ENCODE assay signal across 13 cellular contexts in the genomic region with DNA sequence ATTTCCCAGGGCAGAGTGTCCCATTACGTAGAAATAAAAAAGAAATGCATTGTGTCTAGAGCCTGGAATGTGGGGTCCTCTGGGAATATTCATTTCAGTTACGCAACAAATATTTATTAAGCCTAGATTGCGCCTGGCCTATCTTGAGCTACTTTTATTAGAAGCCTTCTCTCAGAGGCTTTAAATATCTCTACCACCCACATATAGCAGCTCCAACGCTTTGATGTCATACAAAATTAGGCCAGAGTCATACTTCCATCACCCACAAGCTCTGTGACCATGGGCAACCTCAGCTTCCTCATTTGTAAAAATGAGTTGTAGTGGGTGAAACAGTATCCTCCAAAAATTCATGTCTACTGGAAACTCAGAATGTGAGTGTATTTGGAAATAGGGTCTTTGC. TPM values are rescaled to one million over a fixed set of nuclear protein-coding genes. Genes with fewer than 3 reads are reported as not detected.
DNase-seq lines count a peak whose midpoint lies in the region; ATAC-seq and TF ChIP-seq lines count a peak whose summit lies in the region.
"Had no signal": no experiment of that assay in that cellular context is flagged by ENCODE, and none has a peak within 500 bp of the region (broad histone marks: within the 10 kb centered on the region; RNA-seq: fewer than 3 reads in every experiment).

No MANE protein-coding gene starts in this region.

- H3K9me3 ChIP-seq in left ventricle myocardium inferior (replicated peaks) (peaks cover 4% of the 10 kb centered on the region), ascending aorta (no peaks in the 10 kb centered on the region), aorta (ENCODE audit: control insufficient read depth, low read length) (no peaks in the 10 kb centered on the region), MG63 (no peaks in the 10 kb centered on the region)

- no peaks in the 10 kb centered on the region for H3K27me3 Mint-ChIP-seq in IgD-negative memory B cell

- ATAC-seq in left ventricle myocardium superior, result peak; percentile 33
- peak; percentile 53 for ATAC-seq in aorta (ENCODE audit: low FRiP score)
- ATAC-seq: GM23338 had no signal

- peaks cover 36 to 46% (median 37%) of the 10 kb centered on the region in 3 donors for H3K4me1 Mint-ChIP-seq in IgD-negative memory B cell

- 10 to 18% methylated on average over 4 of the region's 4 CpGs for WGBS in aorta, 2 donors

- H3K27ac ChIP-seq in left ventricle myocardium inferior (replicated peaks) (no peak overlapping the region), ascending aorta (peak overlapping the region; percentile 20 to 60), aorta (ENCODE audit: low read depth in 1 of 2, low read length in 2 of 2) (peak overlapping the region in 1 of 2 donors; percentile 37)
- H3K27ac ChIP-seq: VCaP had no signal

- no peak for TF ChIP-seq CTCF in left ventricle myocardium inferior (IDR thresholded peaks at IDR 0.05; ENCODE audit: borderline replicate concordance)
- no peak for TF ChIP-seq CTCF in ascending aorta (IDR thresholded peaks at IDR 0.05)

- H3K4me3 Mint-ChIP-seq in IgD-negative memory B cell, result peak overlapping the region in 1 of 4 donors; percentile 26
- H3K4me3 Mint-ChIP-seq: GM23338 had no signal

- H3K9me3 Mint-ChIP-seq in IgD-negative memory B cell, result peaks cover 0 to 7% (median 2%) of the 10 kb centered on the region in 3 donors

- H3K36me3 Mint-ChIP-seq in IgD-negative memory B cell, result peaks cover 2% of the 10 kb centered on the region

- peaks cover 23% of the 10 kb centered on the region for H3K27me3 ChIP-seq in left ventricle myocardium inferior (ENCODE audit: low read depth)
- H3K27me3 ChIP-seq in ascending aorta, result no peaks in the 10 kb centered on the region
- no peaks in the 10 kb centered on the region for H3K27me3 ChIP-seq in aorta (ENCODE audit: control insufficient read depth in 1 of 2, insufficient read depth in 2 of 2, low read length in 1 of 2)
- no peaks in the 10 kb centered on the region for H3K27me3 ChIP-seq in MG63

- H3K4me3 ChIP-seq in left ventricle myocardium inferior (no peak overlapping the region), ascending aorta (no peak overlapping the region), aorta (ENCODE audit: low read length in 2 of 2) (no peak overlapping the region), MG63 (no peak overlapping the region)
- H3K4me3 ChIP-seq: GM23338 had no signal

- H3K27ac Mint-ChIP-seq in IgD-negative memory B cell, result peak overlapping the region in 2 of 3 donors; percentile 36 to 73
- H3K27ac Mint-ChIP-seq: GM23338 had no signal

- H3K4me1 ChIP-seq in left ventricle myocardium inferior (no peaks in the 10 kb centered on the region), ascending aorta (peaks cover 0 to 8% of the 10 kb centered on the region in 2 donors), aorta (ENCODE audit: control insufficient read depth in 1 of 2, insufficient read depth in 2 of 2, low read length in 2 of 2) (no peaks in the 10 kb centered on the region)

- H3K36me3 ChIP-seq in left ventricle myocardium inferior, result no peaks in the 10 kb centered on the region
- H3K36me3 ChIP-seq in ascending aorta, result no peaks in the 10 kb centered on the region
- no peaks in the 10 kb centered on the region for H3K36me3 ChIP-seq in aorta (ENCODE audit: control insufficient read depth in 1 of 2, insufficient read depth in 2 of 2, low read length in 1 of 2)
- H3K36me3 ChIP-seq in MG63, result no peaks in the 10 kb centered on the region

- no peak for DNase-seq in left ventricle myocardium superior
- DNase-seq in left ventricle myocardium inferior, result no peak
- DNase-seq in ascending aorta (ENCODE audit: low spot score in 2 of 2), result no peak
- DNase-seq in aorta, result no peak
- no peak for DNase-seq in SK-N-DZ (ENCODE audit: low spot score)
- no peak for DNase-seq in MG63
- no peak for DNase-seq in stimulated activated CD4-positive, alpha-beta T cell treated with anti-CD3 and anti-CD28 coated beads, Interleukin-4, amount 100 ng/mL, for 4 hours
- DNase-seq: NCI-H1694; stimulated activated CD4-positive, alpha-beta T cell treated with anti-CD3 and anti-CD28 coated beads, Interleukin-12 subunit alpha, Interleukin-12 subunit beta, amount 100 ng/mL, for 4 hours; stimulated activated naive CD4-positive, alpha-beta T cell treated with Interleukin-2 at 50 U/mL for 16 hours had no signal

- intact Hi-C loops in left ventricle myocardium superior (cut with micrococcal nuclease) (no loop called here), left ventricle myocardium inferior (cut with micrococcal nuclease) (no loop called here), ascending aorta (cut with DNase I) (loop anchor here (5.0 kb wide), 1 partner anchor 234 kb away; a partner anchor contains a TSS), aorta (cut with DNase I) (loop anchor here in 1 of 2 donors (10.0 kb wide), 1 partner anchor 146 kb away; no protein-coding TSS in a partner anchor)

RNA-seq across cellular contexts. Expression of a gene that starts 24.9 kb away (rescaled TPM):
- total RNA-seq in left ventricle myocardium superior (0.37 TPM), left ventricle myocardium inferior (0.16 TPM), ascending aorta (0.64 TPM), aorta (1 to 10 TPM; 1.8 to 1.9 TPM)
- polyA plus RNA-seq in IgD-negative memory B cell (52.4 TPM), aorta (1 to 10 TPM in 1 of 2 donors, under 1 TPM in 1; 0.18 to 1.3 TPM)
- polyA plus RNA-seq in SK-N-DZ (2014; cell fraction: cytosol; rRNA removed), result 0.05 TPM in 1 of 2 replicates, not detected in the other
- polyA plus RNA-seq in SK-N-DZ (2014; cell fraction: nucleus; rRNA removed), result not detected in 2 replicates
- total RNA-seq in MG63 (2014; rRNA removed; shearing (Covaris generic); ENCODE audit: low replicate concordance), result not detected in 2 replicates
